8 cellular contexts compared by ENCODE assay signal in genomic region chr21:10273794-10274338, GRCh38.
DNase-seq lines count a peak whose midpoint lies in the region; ATAC-seq, FAIRE-seq and TF ChIP-seq lines count a peak whose summit lies in the region.
"Not testable (repeated sequence)": the region's sequence is repeated elsewhere in the genome, so short reads cannot be mapped to it uniquely, and the experiment has no call there.

No MANE protein-coding gene starts in this region.

- CTCF ChIA-PET in activated CD4-positive, alpha-beta T cell treated with anti-CD3 and anti-CD28 coated beads for 36 hours (lab: Charles Lee); HepG2 (lab: Yijun Ruan, JAX; ENCODE audit: low intra/inter-chr PET ratio, low total read pairs): not testable (repeated sequence)

- not testable (repeated sequence) for TF ChIP-seq RAD21 in HepG2 (CRISPR knock-in tag; IDR thresholded peaks at IDR 0.05)

- H3K27ac Mint-ChIP-seq in activated CD4-positive, alpha-beta T cell treated with anti-CD3 and anti-CD28 coated beads for 36 hours; stimulated activated effector memory CD8-positive, alpha-beta T cell treated with anti-CD3 and anti-CD28 coated beads, Interleukin-12 subunit alpha, Interleukin-12 subunit beta, amount 100 ng/mL, for 72 hours: not testable (repeated sequence)

- H3K4me3 Mint-ChIP-seq in activated CD4-positive, alpha-beta T cell treated with anti-CD3 and anti-CD28 coated beads for 36 hours; stimulated activated effector memory CD8-positive, alpha-beta T cell treated with anti-CD3 and anti-CD28 coated beads, Interleukin-12 subunit alpha, Interleukin-12 subunit beta, amount 100 ng/mL, for 72 hours: not testable (repeated sequence)

- not testable (repeated sequence) for H3K4me1 ChIP-seq in adrenal gland (replicated peaks in 1 of 2); gastroesophageal sphincter; HepG2 (ENCODE audit: insufficient read depth, low read length)

- not testable (repeated sequence) for H3K36me3 Mint-ChIP-seq in activated CD4-positive, alpha-beta T cell treated with anti-CD3 and anti-CD28 coated beads for 36 hours (ENCODE audit: low read depth); stimulated activated effector memory CD8-positive, alpha-beta T cell treated with anti-CD3 and anti-CD28 coated beads, Interleukin-12 subunit alpha, Interleukin-12 subunit beta, amount 100 ng/mL, for 72 hours

- FAIRE-seq in HepG2 (lab: Jason Lieb, UNC): not testable (repeated sequence)

- intact Hi-C loops in activated CD4-positive, alpha-beta T cell treated with anti-CD3 and anti-CD28 coated beads for 36 hours (cut with DNase I, micrococcal nuclease); adrenal gland (cut with DNase I); HepG2 (cut with micrococcal nuclease; ENCODE audit: unreplicated experiment): not testable (repeated sequence)

- H2AFZ ChIP-seq in HepG2 (ENCODE audit: low read length): not testable (repeated sequence)

- not testable (repeated sequence) for H3K4me2 ChIP-seq in HepG2 (ENCODE audit: low read depth, low read length)

- H3K9me3 ChIP-seq in adrenal gland (replicated peaks in 1 of 3); gastroesophageal sphincter: not testable (repeated sequence)
- H3K9me3 ChIP-seq in HepG2 (ENCODE audit: low read length): peaks cover 22% of the 10 kb centered on the region

- peak; percentile 3 for DNase-seq in ELF-1 (ENCODE audit: low read depth, low spot score)
- peak; percentile 18 for DNase-seq in activated CD4-positive, alpha-beta T cell treated with anti-CD3 and anti-CD28 coated beads for 36 hours
- DNase-seq in adrenal gland: peak in 4 of 7 donors; percentile 5 to 55 (median 22)
- peak; percentile 1 for DNase-seq in HepG2 (ENCODE audit: low spot score)
- peak in 1 of 2 donors; percentile 48 for DNase-seq in stimulated activated effector memory CD8-positive, alpha-beta T cell treated with anti-CD3 and anti-CD28 coated beads, Interleukin-12 subunit alpha, Interleukin-12 subunit beta, amount 100 ng/mL, for 72 hours (ENCODE audit: low spot score in 2 of 2)

- POLR2A ChIA-PET in activated CD4-positive, alpha-beta T cell treated with anti-CD3 and anti-CD28 coated beads for 36 hours (lab: Charles Lee); HepG2 (lab: Yijun Ruan, JAX): not testable (repeated sequence)

- not testable (repeated sequence) for TF ChIP-seq EP300 in gastroesophageal sphincter (IDR thresholded peaks at IDR 0.05); HepG2 (IDR thresholded peaks at IDR 0.05; ENCODE audit: low read depth in 2 of 2, low read length in 2 of 2); HepG2 (CRISPR knock-in tag; IDR thresholded peaks at IDR 0.05; ENCODE audit: borderline replicate concordance)

- H3K9me3 Mint-ChIP-seq in activated CD4-positive, alpha-beta T cell treated with anti-CD3 and anti-CD28 coated beads for 36 hours (ENCODE audit: low read depth): peaks cover 12% of the 10 kb centered on the region
- H3K9me3 Mint-ChIP-seq in stimulated activated effector memory CD8-positive, alpha-beta T cell treated with anti-CD3 and anti-CD28 coated beads, Interleukin-12 subunit alpha, Interleukin-12 subunit beta, amount 100 ng/mL, for 72 hours: peaks cover 16% of the 10 kb centered on the region

- H3K79me2 ChIP-seq in HepG2 (ENCODE audit: insufficient read depth, low read length): not testable (repeated sequence)

- H3K9ac ChIP-seq in HepG2 (ENCODE audit: insufficient read depth, low read depth, low read length): not testable (repeated sequence)

- H3K27me3 ChIP-seq in adrenal gland; gastroesophageal sphincter; HepG2 (ENCODE audit: control insufficient read depth in 1 of 2, insufficient read depth in 2 of 2, low read length in 2 of 2): not testable (repeated sequence)

- ATAC-seq in GM21737 (IDR thresholded peaks at IDR 0.05; ENCODE audit: unreplicated experiment) (peak; percentile 57), HG03432 (IDR thresholded peaks at IDR 0.05; ENCODE audit: unreplicated experiment) (peak; percentile 62), gastroesophageal sphincter (peak; percentile 48)
- peak; percentile 55 for ATAC-seq in activated CD4-positive, alpha-beta T cell treated with anti-CD3 and anti-CD28 coated beads for 36 hours
- ATAC-seq in HepG2: not testable (repeated sequence)
- ATAC-seq in stimulated activated effector memory CD8-positive, alpha-beta T cell treated with anti-CD3 and anti-CD28 coated beads, Interleukin-12 subunit alpha, Interleukin-12 subunit beta, amount 100 ng/mL, for 72 hours: peak; percentile 81

- 52 to 77% (median 64%) methylated on average over 3 of the region's 3 CpGs for WGBS in adrenal gland, 4 donors
- 52 to 54% methylated on average over 3 of the region's 3 CpGs for WGBS in gastroesophageal sphincter (ENCODE audit: low coverage in 1 of 2), 2 donors
- 19% methylated on average over 3 of the region's 3 CpGs for WGBS in HepG2 (ENCODE audit: low lambda C conversion rate)

- H3K27ac ChIP-seq in adrenal gland; gastroesophageal sphincter; HepG2 (ENCODE audit: extremely low read length, insufficient read depth, low read length): not testable (repeated sequence)

- not testable (repeated sequence) for H3K4me1 Mint-ChIP-seq in activated CD4-positive, alpha-beta T cell treated with anti-CD3 and anti-CD28 coated beads for 36 hours; stimulated activated effector memory CD8-positive, alpha-beta T cell treated with anti-CD3 and anti-CD28 coated beads, Interleukin-12 subunit alpha, Interleukin-12 subunit beta, amount 100 ng/mL, for 72 hours

- H3K36me3 ChIP-seq in adrenal gland (replicated peaks in 1 of 2); gastroesophageal sphincter; HepG2 (replicated peaks in 1 of 2; ENCODE audit: control insufficient read depth in 1 of 2, insufficient read depth in 2 of 2, low read length in 2 of 2): not testable (repeated sequence)

- H4K20me1 ChIP-seq in HepG2 (ENCODE audit: insufficient read depth, low read length): not testable (repeated sequence)

- BruUV-seq in HepG2 (replicated peaks; lab: Mats Ljungman, UMichigan): not testable (repeated sequence)

- TF ChIP-seq CTCF in adrenal gland (IDR thresholded peaks at IDR 0.05); gastroesophageal sphincter (IDR thresholded peaks at IDR 0.05); HepG2 (CRISPR knock-in tag; IDR thresholded peaks at IDR 0.05): not testable (repeated sequence)

- TF ChIP-seq POLR2A in adrenal gland (IDR thresholded peaks at IDR 0.05); gastroesophageal sphincter (IDR thresholded peaks at IDR 0.05); HepG2 (IDR thresholded peaks at IDR 0.05; ENCODE audit: insufficient read depth in 1 of 2, low read depth in 2 of 2, low read length in 2 of 2): not testable (repeated sequence)

- H3K27me3 Mint-ChIP-seq in activated CD4-positive, alpha-beta T cell treated with anti-CD3 and anti-CD28 coated beads for 36 hours: not testable (repeated sequence)

- in situ Hi-C loops in HepG2 (cut with HindIII; ENCODE audit: extremely low pct_ligation_motif_present, low pct_unique_long_range_greater_than_20kb): not testable (repeated sequence)

- not testable (repeated sequence) for H3K4me3 ChIP-seq in adrenal gland; gastroesophageal sphincter; HepG2 (replicated peaks in 1 of 3; ENCODE audit: insufficient read depth in 1 of 3, low read depth in 2 of 3, low read length in 3 of 3)
